Comparison of ENCODE assay signal across 1 cellular context in the genomic region with DNA sequence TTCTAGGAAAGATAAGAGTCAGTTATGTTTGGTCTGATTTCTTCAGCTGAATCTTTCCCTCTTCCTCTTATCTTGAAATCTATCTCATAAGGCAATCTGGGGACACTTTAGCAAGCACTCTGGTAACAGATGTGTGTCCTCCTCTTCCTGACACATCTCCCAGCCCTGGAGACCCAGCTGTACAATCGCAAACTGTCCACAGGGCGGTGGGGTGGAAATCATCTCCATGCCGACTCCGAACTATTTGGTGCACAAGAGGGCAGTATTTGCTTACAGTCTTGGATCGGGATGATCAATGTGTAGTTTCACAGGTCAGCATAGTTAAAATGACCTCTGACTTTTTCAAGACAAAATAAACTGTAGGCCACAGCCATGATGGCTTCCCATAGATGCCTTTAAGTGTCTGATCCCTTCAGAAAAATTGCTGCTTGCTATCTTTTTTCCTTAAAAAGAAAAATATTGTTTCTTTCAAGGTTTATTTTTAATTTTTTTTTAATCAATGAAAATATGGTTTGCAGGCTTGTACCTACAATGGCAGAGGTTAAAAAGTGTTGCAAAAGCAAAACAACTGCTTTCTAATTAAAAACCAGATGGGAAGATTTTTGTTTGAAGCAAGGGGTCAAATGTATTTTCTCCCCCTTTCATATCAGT.
TF ChIP-seq lines count a peak whose summit lies in the region.

No MANE protein-coding gene starts in this region.

TF ChIP-seq in HepG2, 621 proteins besides CTCF, POLR2A, EP300 and RAD21 (continued from another document and continues in another):
- TF ChIP-seq, protein P1, sequence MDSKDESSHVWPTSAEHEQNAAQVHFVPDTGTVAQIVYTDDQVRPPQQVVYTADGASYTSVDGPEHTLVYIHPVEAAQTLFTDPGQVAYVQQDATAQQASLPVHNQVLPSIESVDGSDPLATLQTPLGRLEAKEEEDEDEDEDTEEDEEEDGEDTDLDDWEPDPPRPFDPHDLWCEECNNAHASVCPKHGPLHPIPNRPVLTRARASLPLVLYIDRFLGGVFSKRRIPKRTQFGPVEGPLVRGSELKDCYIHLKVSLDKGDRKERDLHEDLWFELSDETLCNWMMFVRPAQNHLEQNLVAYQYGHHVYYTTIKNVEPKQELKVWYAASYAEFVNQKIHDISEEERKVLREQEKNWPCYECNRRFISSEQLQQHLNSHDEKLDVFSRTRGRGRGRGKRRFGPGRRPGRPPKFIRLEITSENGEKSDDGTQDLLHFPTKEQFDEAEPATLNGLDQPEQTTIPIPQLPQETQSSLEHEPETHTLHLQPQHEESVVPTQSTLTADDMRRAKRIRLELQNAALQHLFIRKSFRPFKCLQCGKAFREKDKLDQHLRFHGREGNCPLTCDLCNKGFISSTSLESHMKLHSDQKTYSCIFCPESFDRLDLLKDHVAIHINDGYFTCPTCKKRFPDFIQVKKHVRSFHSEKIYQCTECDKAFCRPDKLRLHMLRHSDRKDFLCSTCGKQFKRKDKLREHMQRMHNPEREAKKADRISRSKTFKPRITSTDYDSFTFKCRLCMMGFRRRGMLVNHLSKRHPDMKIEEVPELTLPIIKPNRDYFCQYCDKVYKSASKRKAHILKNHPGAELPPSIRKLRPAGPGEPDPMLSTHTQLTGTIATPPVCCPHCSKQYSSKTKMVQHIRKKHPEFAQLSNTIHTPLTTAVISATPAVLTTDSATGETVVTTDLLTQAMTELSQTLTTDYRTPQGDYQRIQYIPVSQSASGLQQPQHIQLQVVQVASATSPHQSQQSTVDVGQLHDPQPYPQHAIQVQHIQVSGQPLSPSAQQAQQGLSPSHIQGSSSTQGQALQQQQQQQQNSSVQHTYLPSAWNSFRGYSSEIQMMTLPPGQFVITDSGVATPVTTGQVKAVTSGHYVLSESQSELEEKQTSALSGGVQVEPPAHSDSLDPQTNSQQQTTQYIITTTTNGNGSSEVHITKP (CRISPR knock-in tag; IDR thresholded peaks at IDR 0.05; ENCODE audit: low read depth) = 0 out of 2 replicates have a peak, but pooled peaks have one; percentile 43
- TF ChIP-seq MAFK (conservative IDR thresholded peaks at IDR 0.05 in 1 of 2, IDR thresholded peaks at IDR 0.05 in 1 of 2; ENCODE audit: low read length in 2 of 2) (peak; percentile 66 to 69), KDM3A (CRISPR knock-in tag; IDR thresholded peaks at IDR 0.05; ENCODE audit: low read depth) (peak; percentile 29; the same call in 1 of the 2 replicates), PPARG (CRISPR knock-in tag; conservative IDR thresholded peaks at IDR 0.05) (peak; percentile 72; the same call in 1 of the 2 replicates), PHF21A (CRISPR knock-in tag; IDR thresholded peaks at IDR 0.05) (no peak), HMG20A (CRISPR knock-in tag; IDR thresholded peaks at IDR 0.05; ENCODE audit: borderline replicate concordance) (peak; percentile 34; the same call in 1 of the 2 replicates), ZNF496 (CRISPR knock-in tag; IDR thresholded peaks at IDR 0.05; ENCODE audit: insufficient replicate concordance) (no peak), ATF1 (CRISPR knock-in tag; IDR thresholded peaks at IDR 0.05) (no peak), ZNF260 (CRISPR knock-in tag; IDR thresholded peaks at IDR 0.05; ENCODE audit: borderline replicate concordance, low read depth) (no peak), YEATS2 (CRISPR knock-in tag; IDR thresholded peaks at IDR 0.05; ENCODE audit: borderline replicate concordance) (no peak; the same call in 1 of the 2 replicates), ZNF839 (CRISPR knock-in tag; IDR thresholded peaks at IDR 0.05; ENCODE audit: borderline replicate concordance) (no peak), HNF4A (CRISPR knock-in tag; IDR thresholded peaks at IDR 0.05) (peak; percentile 63), GATAD1 (CRISPR knock-in tag; IDR thresholded peaks at IDR 0.05) (peak; percentile 33; the same call in 1 of the 2 replicates), GZF1 (CRISPR knock-in tag; IDR thresholded peaks at IDR 0.05) (no peak), KDM4B (CRISPR knock-in tag; IDR thresholded peaks at IDR 0.05) (peak; percentile 50; the same call in 1 of the 2 replicates), SRSF4 (IDR thresholded peaks at IDR 0.05; ENCODE audit: low read depth, low read length, poor library complexity, severe bottlenecking) (no peak), MEF2D (CRISPR knock-in tag; IDR thresholded peaks at IDR 0.05) (0 out of 2 replicates have a peak, but pooled peaks have one; percentile 31), NFKBIZ (CRISPR knock-in tag; IDR thresholded peaks at IDR 0.05) (0 out of 2 replicates have a peak, but pooled peaks have one; percentile 25), FOXA3 (CRISPR knock-in tag; IDR thresholded peaks at IDR 0.05) (peak; percentile 75), XRCC5 (optimal IDR thresholded peaks at IDR 0.05; ENCODE audit: low read length) (peak; percentile 91), ZMYM3 (CRISPR knock-in tag; IDR thresholded peaks at IDR 0.05) (no peak), ISL2 (CRISPR knock-in tag; IDR thresholded peaks at IDR 0.05) (peak; percentile 62; the same call in 1 of the 2 replicates), HDAC2 (CRISPR knock-in tag; IDR thresholded peaks at IDR 0.05) (peak; percentile 59; the same call in 1 of the 2 replicates), NR2C2 (CRISPR knock-in tag; IDR thresholded peaks at IDR 0.05; ENCODE audit: borderline replicate concordance) (peak; percentile 81), ZNF124 (CRISPR knock-in tag; IDR thresholded peaks at IDR 0.05) (peak; percentile 56; the same call in 1 of the 2 replicates), ZNF776 (CRISPR knock-in tag; IDR thresholded peaks at IDR 0.05) (no peak), TCF7 (IDR thresholded peaks at IDR 0.05; ENCODE audit: low read depth) (no peak), NR2F1 (CRISPR knock-in tag; IDR thresholded peaks at IDR 0.05) (peak; percentile 85 to 94), TBL1XR1 (IDR thresholded peaks at IDR 0.05; ENCODE audit: borderline replicate concordance, low read length, partially characterized antibody) (peak; percentile 22), STAG1 (CRISPR knock-in tag; IDR thresholded peaks at IDR 0.05) (peak; percentile 89)
- TF ChIP-seq, protein P2, sequence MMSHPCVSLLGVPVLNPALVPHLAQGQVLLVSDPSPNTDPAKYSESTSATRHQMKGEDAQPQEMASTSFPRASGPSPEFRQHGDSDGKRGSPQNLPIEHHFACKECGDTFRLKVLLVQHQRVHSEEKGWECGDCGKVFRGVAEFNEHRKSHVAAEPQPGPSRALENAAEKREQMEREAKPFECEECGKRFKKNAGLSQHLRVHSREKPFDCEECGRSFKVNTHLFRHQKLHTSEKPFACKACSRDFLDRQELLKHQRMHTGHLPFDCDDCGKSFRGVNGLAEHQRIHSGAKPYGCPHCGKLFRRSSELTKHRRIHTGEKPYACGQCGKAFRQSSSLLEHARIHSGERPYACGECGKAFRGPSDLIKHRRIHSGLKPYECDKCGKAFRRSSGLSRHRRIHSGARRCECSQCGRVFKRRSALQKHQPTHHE (CRISPR knock-in tag; IDR thresholded peaks at IDR 0.05; ENCODE audit: borderline replicate concordance) = no peak
- TF ChIP-seq, protein P3, sequence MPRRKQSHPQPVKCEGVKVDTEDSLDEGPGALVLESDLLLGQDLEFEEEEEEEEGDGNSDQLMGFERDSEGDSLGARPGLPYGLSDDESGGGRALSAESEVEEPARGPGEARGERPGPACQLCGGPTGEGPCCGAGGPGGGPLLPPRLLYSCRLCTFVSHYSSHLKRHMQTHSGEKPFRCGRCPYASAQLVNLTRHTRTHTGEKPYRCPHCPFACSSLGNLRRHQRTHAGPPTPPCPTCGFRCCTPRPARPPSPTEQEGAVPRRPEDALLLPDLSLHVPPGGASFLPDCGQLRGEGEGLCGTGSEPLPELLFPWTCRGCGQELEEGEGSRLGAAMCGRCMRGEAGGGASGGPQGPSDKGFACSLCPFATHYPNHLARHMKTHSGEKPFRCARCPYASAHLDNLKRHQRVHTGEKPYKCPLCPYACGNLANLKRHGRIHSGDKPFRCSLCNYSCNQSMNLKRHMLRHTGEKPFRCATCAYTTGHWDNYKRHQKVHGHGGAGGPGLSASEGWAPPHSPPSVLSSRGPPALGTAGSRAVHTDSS (CRISPR knock-in tag; conservative IDR thresholded peaks at IDR 0.05) = no peak
- TF ChIP-seq, protein P4, sequence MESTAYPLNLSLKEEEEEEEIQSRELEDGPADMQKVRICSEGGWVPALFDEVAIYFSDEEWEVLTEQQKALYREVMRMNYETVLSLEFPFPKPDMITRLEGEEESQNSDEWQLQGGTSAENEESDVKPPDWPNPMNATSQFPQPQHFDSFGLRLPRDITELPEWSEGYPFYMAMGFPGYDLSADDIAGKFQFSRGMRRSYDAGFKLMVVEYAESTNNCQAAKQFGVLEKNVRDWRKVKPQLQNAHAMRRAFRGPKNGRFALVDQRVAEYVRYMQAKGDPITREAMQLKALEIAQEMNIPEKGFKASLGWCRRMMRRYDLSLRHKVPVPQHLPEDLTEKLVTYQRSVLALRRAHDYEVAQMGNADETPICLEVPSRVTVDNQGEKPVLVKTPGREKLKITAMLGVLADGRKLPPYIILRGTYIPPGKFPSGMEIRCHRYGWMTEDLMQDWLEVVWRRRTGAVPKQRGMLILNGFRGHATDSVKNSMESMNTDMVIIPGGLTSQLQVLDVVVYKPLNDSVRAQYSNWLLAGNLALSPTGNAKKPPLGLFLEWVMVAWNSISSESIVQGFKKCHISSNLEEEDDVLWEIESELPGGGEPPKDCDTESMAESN (CRISPR knock-in tag; conservative IDR thresholded peaks at IDR 0.05) = no peak
- TF ChIP-seq, protein P5, sequence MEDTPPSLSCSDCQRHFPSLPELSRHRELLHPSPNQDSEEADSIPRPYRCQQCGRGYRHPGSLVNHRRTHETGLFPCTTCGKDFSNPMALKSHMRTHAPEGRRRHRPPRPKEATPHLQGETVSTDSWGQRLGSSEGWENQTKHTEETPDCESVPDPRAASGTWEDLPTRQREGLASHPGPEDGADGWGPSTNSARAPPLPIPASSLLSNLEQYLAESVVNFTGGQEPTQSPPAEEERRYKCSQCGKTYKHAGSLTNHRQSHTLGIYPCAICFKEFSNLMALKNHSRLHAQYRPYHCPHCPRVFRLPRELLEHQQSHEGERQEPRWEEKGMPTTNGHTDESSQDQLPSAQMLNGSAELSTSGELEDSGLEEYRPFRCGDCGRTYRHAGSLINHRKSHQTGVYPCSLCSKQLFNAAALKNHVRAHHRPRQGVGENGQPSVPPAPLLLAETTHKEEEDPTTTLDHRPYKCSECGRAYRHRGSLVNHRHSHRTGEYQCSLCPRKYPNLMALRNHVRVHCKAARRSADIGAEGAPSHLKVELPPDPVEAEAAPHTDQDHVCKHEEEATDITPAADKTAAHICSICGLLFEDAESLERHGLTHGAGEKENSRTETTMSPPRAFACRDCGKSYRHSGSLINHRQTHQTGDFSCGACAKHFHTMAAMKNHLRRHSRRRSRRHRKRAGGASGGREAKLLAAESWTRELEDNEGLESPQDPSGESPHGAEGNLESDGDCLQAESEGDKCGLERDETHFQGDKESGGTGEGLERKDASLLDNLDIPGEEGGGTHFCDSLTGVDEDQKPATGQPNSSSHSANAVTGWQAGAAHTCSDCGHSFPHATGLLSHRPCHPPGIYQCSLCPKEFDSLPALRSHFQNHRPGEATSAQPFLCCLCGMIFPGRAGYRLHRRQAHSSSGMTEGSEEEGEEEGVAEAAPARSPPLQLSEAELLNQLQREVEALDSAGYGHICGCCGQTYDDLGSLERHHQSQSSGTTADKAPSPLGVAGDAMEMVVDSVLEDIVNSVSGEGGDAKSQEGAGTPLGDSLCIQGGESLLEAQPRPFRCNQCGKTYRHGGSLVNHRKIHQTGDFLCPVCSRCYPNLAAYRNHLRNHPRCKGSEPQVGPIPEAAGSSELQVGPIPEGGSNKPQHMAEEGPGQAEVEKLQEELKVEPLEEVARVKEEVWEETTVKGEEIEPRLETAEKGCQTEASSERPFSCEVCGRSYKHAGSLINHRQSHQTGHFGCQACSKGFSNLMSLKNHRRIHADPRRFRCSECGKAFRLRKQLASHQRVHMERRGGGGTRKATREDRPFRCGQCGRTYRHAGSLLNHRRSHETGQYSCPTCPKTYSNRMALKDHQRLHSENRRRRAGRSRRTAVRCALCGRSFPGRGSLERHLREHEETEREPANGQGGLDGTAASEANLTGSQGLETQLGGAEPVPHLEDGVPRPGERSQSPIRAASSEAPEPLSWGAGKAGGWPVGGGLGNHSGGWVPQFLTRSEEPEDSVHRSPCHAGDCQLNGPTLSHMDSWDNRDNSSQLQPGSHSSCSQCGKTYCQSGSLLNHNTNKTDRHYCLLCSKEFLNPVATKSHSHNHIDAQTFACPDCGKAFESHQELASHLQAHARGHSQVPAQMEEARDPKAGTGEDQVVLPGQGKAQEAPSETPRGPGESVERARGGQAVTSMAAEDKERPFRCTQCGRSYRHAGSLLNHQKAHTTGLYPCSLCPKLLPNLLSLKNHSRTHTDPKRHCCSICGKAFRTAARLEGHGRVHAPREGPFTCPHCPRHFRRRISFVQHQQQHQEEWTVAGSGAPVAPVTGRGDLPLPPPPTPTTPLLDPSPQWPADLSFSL (CRISPR knock-in tag; IDR thresholded peaks at IDR 0.05) = no peak
- TF ChIP-seq, protein P6, sequence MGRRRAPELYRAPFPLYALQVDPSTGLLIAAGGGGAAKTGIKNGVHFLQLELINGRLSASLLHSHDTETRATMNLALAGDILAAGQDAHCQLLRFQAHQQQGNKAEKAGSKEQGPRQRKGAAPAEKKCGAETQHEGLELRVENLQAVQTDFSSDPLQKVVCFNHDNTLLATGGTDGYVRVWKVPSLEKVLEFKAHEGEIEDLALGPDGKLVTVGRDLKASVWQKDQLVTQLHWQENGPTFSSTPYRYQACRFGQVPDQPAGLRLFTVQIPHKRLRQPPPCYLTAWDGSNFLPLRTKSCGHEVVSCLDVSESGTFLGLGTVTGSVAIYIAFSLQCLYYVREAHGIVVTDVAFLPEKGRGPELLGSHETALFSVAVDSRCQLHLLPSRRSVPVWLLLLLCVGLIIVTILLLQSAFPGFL (CRISPR knock-in tag; IDR thresholded peaks at IDR 0.05) = no peak
- TF ChIP-seq, protein P7, sequence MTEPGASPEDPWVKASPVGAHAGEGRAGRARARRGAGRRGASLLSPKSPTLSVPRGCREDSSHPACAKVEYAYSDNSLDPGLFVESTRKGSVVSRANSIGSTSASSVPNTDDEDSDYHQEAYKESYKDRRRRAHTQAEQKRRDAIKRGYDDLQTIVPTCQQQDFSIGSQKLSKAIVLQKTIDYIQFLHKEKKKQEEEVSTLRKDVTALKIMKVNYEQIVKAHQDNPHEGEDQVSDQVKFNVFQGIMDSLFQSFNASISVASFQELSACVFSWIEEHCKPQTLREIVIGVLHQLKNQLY (CRISPR knock-in tag; IDR thresholded peaks at IDR 0.05) = 0 out of 2 replicates have a peak, but pooled peaks have one; percentile 19
- TF ChIP-seq, protein P8, sequence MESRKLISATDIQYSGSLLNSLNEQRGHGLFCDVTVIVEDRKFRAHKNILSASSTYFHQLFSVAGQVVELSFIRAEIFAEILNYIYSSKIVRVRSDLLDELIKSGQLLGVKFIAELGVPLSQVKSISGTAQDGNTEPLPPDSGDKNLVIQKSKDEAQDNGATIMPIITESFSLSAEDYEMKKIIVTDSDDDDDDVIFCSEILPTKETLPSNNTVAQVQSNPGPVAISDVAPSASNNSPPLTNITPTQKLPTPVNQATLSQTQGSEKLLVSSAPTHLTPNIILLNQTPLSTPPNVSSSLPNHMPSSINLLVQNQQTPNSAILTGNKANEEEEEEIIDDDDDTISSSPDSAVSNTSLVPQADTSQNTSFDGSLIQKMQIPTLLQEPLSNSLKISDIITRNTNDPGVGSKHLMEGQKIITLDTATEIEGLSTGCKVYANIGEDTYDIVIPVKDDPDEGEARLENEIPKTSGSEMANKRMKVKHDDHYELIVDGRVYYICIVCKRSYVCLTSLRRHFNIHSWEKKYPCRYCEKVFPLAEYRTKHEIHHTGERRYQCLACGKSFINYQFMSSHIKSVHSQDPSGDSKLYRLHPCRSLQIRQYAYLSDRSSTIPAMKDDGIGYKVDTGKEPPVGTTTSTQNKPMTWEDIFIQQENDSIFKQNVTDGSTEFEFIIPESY (CRISPR knock-in tag; IDR thresholded peaks at IDR 0.05) = peak; percentile 58
